17 cellular contexts compared by ENCODE assay signal in genomic region chr18:77700051-77700450, GRCh38.
DNase-seq lines count a peak whose midpoint lies in the region; ATAC-seq and TF ChIP-seq lines count a peak whose summit lies in the region.
"Had no signal": no experiment of that assay in that cellular context is flagged by ENCODE, and none has a peak within 500 bp of the region (broad histone marks: within the 10 kb centered on the region; RNA-seq: fewer than 3 reads in every experiment).

No MANE protein-coding gene starts in this region.

- intact Hi-C loops in activated CD8-positive, alpha-beta T cell treated with anti-CD3 and anti-CD28 coated beads for 36 hours (cut with micrococcal nuclease): no loop called here

- no peaks in the 10 kb centered on the region for H3K4me1 Mint-ChIP-seq in activated CD8-positive, alpha-beta T cell treated with anti-CD3 and anti-CD28 coated beads for 36 hours (ENCODE audit: low read depth)
- H3K4me1 Mint-ChIP-seq: B cell had no signal

- CTCF ChIA-PET in activated CD8-positive, alpha-beta T cell treated with anti-CD3 and anti-CD28 coated beads for 36 hours (lab: Charles Lee): no interaction called here

- in situ Hi-C loops in GM13977 (cut with MboI; ENCODE audit: low pct_unique_long_range_greater_than_20kb, low sequenced_read_pairs, unreplicated experiment): no loop called here

- POLR2A ChIA-PET in activated CD8-positive, alpha-beta T cell treated with anti-CD3 and anti-CD28 coated beads for 36 hours (lab: Charles Lee): no interaction called here

- no peak overlapping the region for H3K27ac Mint-ChIP-seq in activated CD8-positive, alpha-beta T cell treated with anti-CD3 and anti-CD28 coated beads for 36 hours
- H3K27ac Mint-ChIP-seq: B cell; CD4-positive, alpha-beta T cell had no signal

- H3K36me3 Mint-ChIP-seq in activated CD8-positive, alpha-beta T cell treated with anti-CD3 and anti-CD28 coated beads for 36 hours (ENCODE audit: low read depth): no peaks in the 10 kb centered on the region

- DNase-seq in Daoy (ENCODE audit: low read depth) (peak; percentile 85), H4 (ENCODE audit: low spot score) (peak; percentile 64), RPMI7951 (ENCODE audit: low read depth) (peak; percentile 29), astrocyte of the hippocampus (ENCODE audit: low read depth, low spot score) (peak; percentile 38), GM13977 (ENCODE audit: low spot score) (no peak), cortex of kidney (lab: John Stamatoyannopoulos, UW) (no peak)
- DNase-seq in activated CD8-positive, alpha-beta T cell treated with anti-CD3 and anti-CD28 coated beads for 36 hours: no peak
- DNase-seq: C1 segment of cervical spinal cord; Calu3; CD4-positive, alpha-beta T cell; DMS 273 treated with DMSO at 0.1 percent for 48 hours; DMS79; EL; IMR-90 had no signal

- TF ChIP-seq CTCF in GM13977 (IDR thresholded peaks at IDR 0.05; ENCODE audit: extremely low read depth, insufficient read depth, missing control alignments): no peak
- TF ChIP-seq CTCF in activated CD8-positive, alpha-beta T cell treated with anti-CD3 and anti-CD28 coated beads for 36 hours (IDR thresholded peaks at IDR 0.05): no peak

- no peaks in the 10 kb centered on the region for H3K9me3 Mint-ChIP-seq in activated CD8-positive, alpha-beta T cell treated with anti-CD3 and anti-CD28 coated beads for 36 hours
- H3K9me3 Mint-ChIP-seq: CD4-positive, alpha-beta T cell had no signal

- H3K27me3 Mint-ChIP-seq in activated CD8-positive, alpha-beta T cell treated with anti-CD3 and anti-CD28 coated beads for 36 hours: peaks cover 7% of the 10 kb centered on the region

- ATAC-seq in HG03520 (IDR thresholded peaks at IDR 0.05; ENCODE audit: unreplicated experiment): no peak
- ATAC-seq in activated CD8-positive, alpha-beta T cell treated with anti-CD3 and anti-CD28 coated beads for 36 hours: no peak
- ATAC-seq: HCT116 had no signal

- H3K4me3 Mint-ChIP-seq in activated CD8-positive, alpha-beta T cell treated with anti-CD3 and anti-CD28 coated beads for 36 hours: no peak overlapping the region
- H3K4me3 Mint-ChIP-seq: B cell; CD4-positive, alpha-beta T cell had no signal

Comparison
In these comparisons a context has a peak if more than half of its experiments do, and no peak if none do; other contexts are left out.
1. DNase-seq: peak in Daoy (single experiment), H4 (single experiment), RPMI7951 (single experiment) and astrocyte of the hippocampus (single experiment); none in GM13977 (single experiment), activated CD8-positive, alpha-beta T cell treated with anti-CD3 and anti-CD28 coated beads for 36 hours (single experiment) and cortex of kidney (single experiment).